8 cellular contexts compared by ENCODE assay signal in the genomic region with DNA sequence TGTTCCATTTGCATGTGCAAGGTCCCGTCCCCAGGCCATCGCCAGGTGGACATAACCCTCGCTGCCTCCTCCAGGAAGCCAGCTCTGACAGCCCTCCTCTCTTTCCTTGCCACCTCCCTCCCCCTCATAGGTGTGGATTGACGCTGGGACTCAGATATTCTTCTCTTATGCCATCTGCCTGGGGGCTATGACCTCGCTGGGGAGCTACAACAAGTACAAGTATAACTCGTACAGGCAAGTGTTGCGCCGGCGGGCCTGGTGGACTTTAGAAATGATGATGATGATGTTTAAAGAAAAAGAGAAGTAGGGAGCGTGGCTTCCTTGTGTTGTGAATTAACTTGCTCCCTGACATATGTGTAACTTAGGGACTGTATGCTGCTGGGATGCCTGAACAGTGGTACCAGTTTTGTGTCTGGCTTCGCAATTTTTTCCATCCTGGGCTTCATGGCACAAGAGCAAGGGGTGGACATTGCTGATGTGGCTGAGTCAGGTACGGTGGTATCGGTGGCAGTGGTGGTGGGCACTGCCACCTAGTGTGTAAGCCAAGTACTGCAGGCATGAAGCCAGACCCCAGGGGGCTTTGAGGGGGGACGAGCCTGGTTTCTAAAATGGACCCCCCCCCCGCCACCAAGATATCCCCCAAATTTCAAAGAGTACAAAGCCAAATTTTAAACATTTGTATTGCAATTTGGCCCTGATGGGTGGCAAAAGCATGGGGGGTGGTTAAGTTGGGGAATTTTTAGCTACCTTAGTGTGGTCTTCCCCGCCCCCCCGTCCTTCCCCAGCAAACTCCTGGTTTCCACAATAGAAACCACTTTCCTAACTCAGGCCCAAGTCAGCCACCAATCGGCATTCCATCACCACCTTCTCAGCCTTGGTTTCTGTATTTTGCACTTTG.
DNase-seq lines count a peak whose midpoint lies in the region; ATAC-seq, FAIRE-seq and TF ChIP-seq lines count a peak whose summit lies in the region.

No MANE protein-coding gene starts in this region.

- DNase-seq in NCI-H2029 treated with DMSO at 0.1 percent for 48 hours (lab: John Stamatoyannopoulos, UW) (peak; percentile 41), NCI-H2029 (lab: John Stamatoyannopoulos, UW) (no peak), frontal cortex (ENCODE audit: low spot score in 2 of 2) (peak; percentile 73 to 88), posterior cingulate gyrus (peak in 7 of 10 donors; percentile 30 to 93 (median 47))
- peak; percentile 81 for DNase-seq in activated effector memory CD4-positive, alpha-beta T cell treated with anti-CD3 and anti-CD28 coated beads, Interleukin-2, amount 50 U/mL, for 16 hours

- H3K9ac ChIP-seq in OCI-LY3 (ENCODE audit: low read length), result peak overlapping the region; percentile 14; the same call in 1 of the 2 replicates

- peak overlapping the region; percentile 19; the same call in 1 of the 2 replicates for H3K4me2 ChIP-seq in OCI-LY3 (ENCODE audit: low read length)

- intact Hi-C loops in posterior cingulate gyrus (cut with DNase I), result loop anchor here (1.0 to 10.0 kb wide), 4 partner anchors 36 to 573 kb away; no protein-coding TSS in a partner anchor

- H3K4me1 ChIP-seq in OCI-LY3 (ENCODE audit: low read length), result peaks cover 10% of the 10 kb centered on the region

- peaks cover 4% of the 10 kb centered on the region; the same call in 1 of the 2 replicates for H3K79me2 ChIP-seq in OCI-LY3 (ENCODE audit: low read length)

- no peak overlapping the region for H3K4me3 ChIP-seq in OCI-LY3 (ENCODE audit: low read length)

- peaks cover 95% of the 10 kb centered on the region for H3K36me3 ChIP-seq in OCI-LY3 (replicated peaks; ENCODE audit: low read depth, low read length)

- no peaks in the 10 kb centered on the region for H3K9me3 ChIP-seq in OCI-LY3 (ENCODE audit: insufficient read depth, low read length)

- H2AFZ ChIP-seq in OCI-LY3 (ENCODE audit: low read depth, low read length), result no peak overlapping the region

- H4K20me1 ChIP-seq in OCI-LY3 (ENCODE audit: insufficient read depth, low read length), result no peaks in the 10 kb centered on the region

- H3K27ac ChIP-seq in OCI-LY3 (ENCODE audit: low read length), result peak overlapping the region; percentile 44

- FAIRE-seq in frontal cortex (lab: Jason Lieb, UNC), result no peak

- peak; percentile 96 for TF ChIP-seq CTCF in OCI-LY3 (IDR thresholded peaks at IDR 0.05; ENCODE audit: low read depth, low read length)

- ATAC-seq in HG03571 (IDR thresholded peaks at IDR 0.05; ENCODE audit: unreplicated experiment), result no peak
- ATAC-seq in GM19463 (IDR thresholded peaks at IDR 0.05; ENCODE audit: unreplicated experiment), result no peak

- no peaks in the 10 kb centered on the region for H3K27me3 ChIP-seq in OCI-LY3 (ENCODE audit: low read depth, low read length)
